8 cellular contexts compared by ENCODE assay signal in the genomic region with DNA sequence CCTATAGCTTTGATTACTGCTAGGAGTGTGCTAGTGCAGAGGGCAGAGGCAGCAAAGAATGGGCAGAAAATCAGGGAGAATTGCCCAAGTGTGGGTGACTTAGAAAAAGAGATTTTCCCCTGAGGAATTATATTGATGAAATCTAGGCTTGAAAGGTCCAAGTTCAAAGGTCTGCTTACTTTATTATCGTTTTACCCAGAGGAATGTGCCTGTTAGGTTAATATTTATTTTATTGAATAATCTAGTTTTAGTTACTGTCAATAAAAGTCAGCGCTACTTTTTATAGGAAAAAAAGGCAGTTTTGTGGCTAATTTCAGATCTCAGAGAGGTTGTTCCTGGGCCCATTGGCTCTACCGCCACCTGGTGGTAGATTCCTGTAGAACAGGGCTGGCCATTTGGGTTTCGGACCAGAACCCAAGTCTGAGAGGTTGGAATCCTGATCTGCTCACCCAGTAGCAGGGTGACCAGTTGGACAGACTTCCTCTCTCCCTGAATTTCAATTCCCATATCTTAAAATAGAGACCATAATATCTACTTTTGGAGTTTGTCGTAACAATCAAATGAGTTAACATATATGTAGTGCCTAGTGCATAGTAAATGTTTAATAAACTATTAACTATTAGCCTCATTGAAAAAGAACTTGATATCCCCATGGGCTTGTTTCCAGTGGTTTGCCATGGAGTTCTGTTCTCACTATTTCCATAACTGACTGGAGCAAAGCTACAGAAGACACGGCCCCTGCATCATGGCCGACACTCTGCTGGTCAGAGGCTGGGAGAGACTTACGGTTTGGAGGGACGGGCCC.
DNase-seq lines count a peak whose midpoint lies in the region; ATAC-seq, FAIRE-seq and TF ChIP-seq lines count a peak whose summit lies in the region.

No MANE protein-coding gene starts in this region.

- peaks cover 32% of the 10 kb centered on the region for H3K4me1 ChIP-seq in Karpas-422 (ENCODE audit: low read length)

- no peaks in the 10 kb centered on the region for H3K9me3 ChIP-seq in Karpas-422 (ENCODE audit: low read length)

- no peaks in the 10 kb centered on the region for H3K9me2 ChIP-seq in Karpas-422 (replicated peaks; ENCODE audit: insufficient read depth, low read length)

- H4K20me1 ChIP-seq in Karpas-422 (ENCODE audit: insufficient read depth, low read depth, low read length), result no peaks in the 10 kb centered on the region

- no peaks in the 10 kb centered on the region for H3K36me3 ChIP-seq in Karpas-422 (ENCODE audit: insufficient read depth, low read length)

- no peaks in the 10 kb centered on the region for H3K79me2 ChIP-seq in Karpas-422 (ENCODE audit: low read length)

- H2AFZ ChIP-seq in Karpas-422 (ENCODE audit: low read length), result 0 out of 2 replicates have a peak overlapping the region, but pooled peaks have one; percentile 3

- no peak for ATAC-seq in HG03378 (IDR thresholded peaks at IDR 0.05; ENCODE audit: unreplicated experiment)

- no peak overlapping the region for H3K27ac ChIP-seq in Karpas-422 (ENCODE audit: low read length)

- TF ChIP-seq CTCF in D721Med (IDR thresholded peaks at IDR 0.05; ENCODE audit: insufficient read depth, missing control alignments), result peak; percentile 80

- no peak for FAIRE-seq in D721Med (lab: Jason Lieb, UNC)

- H3K9ac ChIP-seq in Karpas-422 (ENCODE audit: low read length), result no peak overlapping the region

- DNase-seq in D721Med (ENCODE audit: insufficient read length, low spot score) (no peak), Karpas-422 (peak; percentile 80), cerebellar cortex (ENCODE audit: low spot score) (peak; percentile 60), kidney tubule cell (ENCODE audit: low spot score) (peak; percentile 50), cortex of kidney (lab: John Stamatoyannopoulos, UW) (no peak)
- DNase-seq in activated CD4-positive, CD25-positive, alpha-beta regulatory T cell treated with anti-CD3 and anti-CD28 coated beads, Interleukin-2, amount 50 U/mL, for 16 hours (ENCODE audit: low read depth, low spot score), result peak; percentile 28
- DNase-seq in stimulated activated CD4-positive, alpha-beta T cell treated with anti-CD3 and anti-CD28 coated beads, Interleukin-4, amount 100 ng/mL, for 1 hour, result peak; percentile 62

- no peak overlapping the region for H3K4me3 ChIP-seq in Karpas-422 (ENCODE audit: low read length)

- peak overlapping the region; percentile 22 for H3K4me2 ChIP-seq in Karpas-422 (ENCODE audit: low read depth, low read length, poor library complexity, severe bottlenecking)

- H3K27me3 ChIP-seq in Karpas-422 (ENCODE audit: low read length), result no peaks in the 10 kb centered on the region

Comparison
In these comparisons a context has a peak if more than half of its experiments do, and no peak if none do; other contexts are left out.
1. DNase-seq: peak in Karpas-422 (single experiment), activated CD4-positive, CD25-positive, alpha-beta regulatory T cell treated with anti-CD3 and anti-CD28 coated beads, Interleukin-2, amount 50 U/mL, for 16 hours (single experiment), cerebellar cortex (single experiment), kidney tubule cell (single experiment) and stimulated activated CD4-positive, alpha-beta T cell treated with anti-CD3 and anti-CD28 coated beads, Interleukin-4, amount 100 ng/mL, for 1 hour (single experiment); none in D721Med (single experiment) and cortex of kidney (single experiment).